In genomic region chr7:978416-979091, GRCh38 we compare ENCODE assay signal across 17 cellular contexts. TPM values are rescaled to one million over a fixed set of nuclear protein-coding genes. Genes with fewer than 3 reads are reported as not detected.
A peak's percentile ranks its signal among the peaks of the same experiment; 100 is the strongest.
DNase-seq lines count a peak whose midpoint lies in the region; ATAC-seq and TF ChIP-seq lines count a peak whose summit lies in the region.
"Had no signal": no experiment of that assay in that cellular context is flagged by ENCODE, and none has a peak within 500 bp of the region (broad histone marks: within the 10 kb centered on the region; RNA-seq: fewer than 3 reads in every experiment).

No MANE protein-coding gene starts in this region.

- H3K4me1 ChIP-seq in mesenchymal stem cell (ENCODE audit: control insufficient read depth, insufficient read depth, low read depth, low read length) (peaks cover 45% of the 10 kb centered on the region), stomach (peaks cover 22 to 58% (median 46%) of the 10 kb centered on the region in 4 donors)

- H3K27me3 ChIP-seq in mesenchymal stem cell (ENCODE audit: control insufficient read depth in 1 of 2, insufficient read depth in 1 of 2, low read length in 2 of 2) (peaks cover 0 to 20% of the 10 kb centered on the region in 2 experiments), stomach (peaks cover 6 to 19% (median 10%) of the 10 kb centered on the region in 3 donors)
- H3K27me3 ChIP-seq: SJSA1 had no signal

- no peak overlapping the region for H3K4me3 ChIP-seq in mesenchymal stem cell (ENCODE audit: insufficient read depth in 1 of 2, low read depth in 1 of 2, low read length in 2 of 2)
- no peak overlapping the region for H3K4me3 ChIP-seq in stomach
- H3K4me3 ChIP-seq: SJSA1 had no signal

- no peak overlapping the region for H2BK15ac ChIP-seq in mesenchymal stem cell (ENCODE audit: low read depth, poor library complexity, severe bottlenecking)

- WGBS in mesenchymal stem cell, result 91% methylated on average over 24 of the region's 24 CpGs
- WGBS in stomach, 5 donors, result 65 to 79% (median 70%) methylated on average over 20 to 24 of the region's 24 CpGs

- no peak overlapping the region for H2BK12ac ChIP-seq in mesenchymal stem cell (ENCODE audit: low read length in 2 of 2)

- H3K27me3 Mint-ChIP-seq in Calu3 (ENCODE audit: unreplicated experiment), result no peaks in the 10 kb centered on the region
- H3K27me3 Mint-ChIP-seq: CD4-positive, alpha-beta memory T cell had no signal

- no peak for TF ChIP-seq POLR2A in stomach (IDR thresholded peaks at IDR 0.05)

- no peak overlapping the region for H3K4ac ChIP-seq in mesenchymal stem cell (ENCODE audit: low read depth in 1 of 2, low read length in 2 of 2)

- TF ChIP-seq CTCF in Calu3 (IDR thresholded peaks at IDR 0.05; ENCODE audit: unreplicated experiment) (no peak), stomach (IDR thresholded peaks at IDR 0.05) (no peak)

- no peak for ATAC-seq in HG02798 (IDR thresholded peaks at IDR 0.05; ENCODE audit: poor library complexity, unreplicated experiment)
- ATAC-seq in HG02588 (IDR thresholded peaks at IDR 0.05; ENCODE audit: unreplicated experiment), result no peak

- H3K4me2 ChIP-seq in mesenchymal stem cell (ENCODE audit: low read length, poor library complexity, severe bottlenecking), result no peak overlapping the region

- H3K27ac Mint-ChIP-seq in Calu3 (ENCODE audit: unreplicated experiment), result peak overlapping the region; percentile 80

- peaks cover 7% of the 10 kb centered on the region for H3K79me1 ChIP-seq in mesenchymal stem cell (replicated peaks; ENCODE audit: low read length, poor library complexity, severe bottlenecking)

- CTCF ChIA-PET in Calu3 (lab: Charles Lee), result interaction anchor here (1.0 to 2.5 kb wide), 7 partner anchors 10 to 198 kb away, joined by 4 to 21 read pairs (median 7); no protein-coding TSS in a partner anchor

- no peak overlapping the region for H2AFZ ChIP-seq in mesenchymal stem cell (ENCODE audit: low read depth, low read length)

- H4K8ac ChIP-seq in mesenchymal stem cell (ENCODE audit: low read length), result no peak overlapping the region

- H3K36me3 ChIP-seq in mesenchymal stem cell (ENCODE audit: control insufficient read depth in 1 of 2, insufficient read depth in 2 of 2, low read depth in 1 of 2, low read length in 2 of 2) (peaks cover 0 to under 1% of the 10 kb centered on the region in 2 experiments), stomach (peaks cover 0 to under 1% (median 0%) of the 10 kb centered on the region in 4 donors)

- no peak overlapping the region for H3K14ac ChIP-seq in mesenchymal stem cell (ENCODE audit: low read length in 2 of 2)

- H3K9ac ChIP-seq in mesenchymal stem cell (ENCODE audit: low read length), result no peak overlapping the region

- no peak for DNase-seq in Calu3
- DNase-seq in mesenchymal stem cell, result no peak
- no peak for DNase-seq in stomach
- DNase-seq in HuH-7 (ENCODE audit: low spot score), result no peak
- DNase-seq: CD4-positive, alpha-beta memory T cell; DND-41; GF-D8; MV-4-11; NCI-H524 had no signal

- no peak overlapping the region for H2BK120ac ChIP-seq in mesenchymal stem cell (ENCODE audit: low read depth, low read length)

- H3K27ac ChIP-seq in angular gyrus (ENCODE audit: low read depth, low read length) (peak overlapping the region; percentile 98), mesenchymal stem cell (ENCODE audit: low read length, poor library complexity, severe bottlenecking) (no peak overlapping the region), stomach (peak overlapping the region; percentile 21 to 99 (median 83))
- H3K27ac ChIP-seq: RWPE1, SJSA1 had no signal

- no TSS peak for BruUV-seq in Calu3 (replicated peaks; lab: Mats Ljungman, UMichigan)

- H3K23ac ChIP-seq in mesenchymal stem cell (ENCODE audit: low read length in 2 of 2), result no peak overlapping the region

- intact Hi-C loops in Calu3 (cut with micrococcal nuclease; ENCODE audit: unreplicated experiment) (no loop called here), stomach (cut with DNase I; ENCODE audit: low total_unique reads) (no loop called here)

- TF ChIP-seq EP300 in stomach (IDR thresholded peaks at IDR 0.05), result no peak

- peak overlapping the region; percentile 93 for H3K4me3 Mint-ChIP-seq in Calu3 (ENCODE audit: low read depth, unreplicated experiment)
- H3K4me3 Mint-ChIP-seq: CD4-positive, alpha-beta memory T cell had no signal

- peaks cover 46% of the 10 kb centered on the region for H3K36me3 Mint-ChIP-seq in Calu3 (ENCODE audit: insufficient read depth, unreplicated experiment)

- peaks cover 26% of the 10 kb centered on the region for H3K4me1 Mint-ChIP-seq in Calu3 (ENCODE audit: low read depth, unreplicated experiment)

- H3K9me3 Mint-ChIP-seq in Calu3 (ENCODE audit: low read depth, unreplicated experiment), result no peaks in the 10 kb centered on the region
- H3K9me3 Mint-ChIP-seq: CD4-positive, alpha-beta memory T cell had no signal

- no peak overlapping the region for H3K18ac ChIP-seq in mesenchymal stem cell (ENCODE audit: low read depth in 1 of 2, low read length in 2 of 2)

- H3K9me3 ChIP-seq in mesenchymal stem cell (ENCODE audit: control insufficient read depth, low read length) (no peaks in the 10 kb centered on the region), stomach (no peaks in the 10 kb centered on the region)
- H3K9me3 ChIP-seq: SJSA1 had no signal

- no peak overlapping the region for H2BK5ac ChIP-seq in mesenchymal stem cell (ENCODE audit: low read depth, low read length, poor library complexity, severe bottlenecking)

- no peak overlapping the region for H4K91ac ChIP-seq in mesenchymal stem cell (ENCODE audit: low read length)

- H2AK5ac ChIP-seq in mesenchymal stem cell (ENCODE audit: low read length, severe bottlenecking), result peak overlapping the region; percentile 40

RNA-seq across cellular contexts. Expression of gene COX19, which starts 3.2 kb away (rescaled TPM):
- 37.4 and 39.1 TPM in 2 replicates for total RNA-seq in Calu3 (2022)
- polyA plus RNA-seq in mesenchymal stem cell (2013, experiment 1 of 2), result 6.3 TPM
- polyA plus RNA-seq in mesenchymal stem cell (2013, experiment 2 of 2), result 5.9 TPM
- 10 to 100 TPM in 3 of 5 donors, 1 to 10 TPM in 2; 2.3 to 26.6 (median 14.2) TPM for total RNA-seq in stomach
- 1 to 10 TPM; 3.9 to 6.5 (median 5.5) TPM for polyA plus RNA-seq in stomach

RNA-seq across cellular contexts. Expression of gene CYP2W1, which starts 4.4 kb away (rescaled TPM):
- 0.71 and 1.3 TPM in 2 replicates for total RNA-seq in Calu3 (2022)
- polyA plus RNA-seq in mesenchymal stem cell (2013, experiment 1 of 2), result not detected
- polyA plus RNA-seq in mesenchymal stem cell (2013, experiment 2 of 2), result not detected
- total RNA-seq in stomach, result 1 to 10 TPM in 1 of 5 donors, not detected in 4; 7.0 TPM
- polyA plus RNA-seq in stomach, result under 1 TPM in 2 of 3 donors, not detected in 1; 0.31 to 0.65 TPM
- total RNA-seq: A673; CD4-positive, alpha-beta memory T cell; H4; IMR-90; SJSA1 had no signal
- polyA plus RNA-seq: CD4-positive, alpha-beta memory T cell; IMR-90 had no signal

RNA-seq across cellular contexts. Expression of gene ADAP1, which starts 24.1 kb away (rescaled TPM):
- total RNA-seq in Calu3 (2022) (173 and 220 TPM in 2 replicates), stomach (100 to 1,000 TPM in 1 of 5 donors, 10 to 100 TPM in 2, 1 to 10 TPM in 2; 2.2 to 169 (median 18.5) TPM)
- polyA plus RNA-seq in mesenchymal stem cell (2013, experiment 1 of 2), result 0.97 TPM
- 0.84 TPM for polyA plus RNA-seq in mesenchymal stem cell (2013, experiment 2 of 2)
- polyA plus RNA-seq in stomach, result 10 to 100 TPM; 16.0 to 30.5 (median 29.4) TPM
